In the genomic region with DNA sequence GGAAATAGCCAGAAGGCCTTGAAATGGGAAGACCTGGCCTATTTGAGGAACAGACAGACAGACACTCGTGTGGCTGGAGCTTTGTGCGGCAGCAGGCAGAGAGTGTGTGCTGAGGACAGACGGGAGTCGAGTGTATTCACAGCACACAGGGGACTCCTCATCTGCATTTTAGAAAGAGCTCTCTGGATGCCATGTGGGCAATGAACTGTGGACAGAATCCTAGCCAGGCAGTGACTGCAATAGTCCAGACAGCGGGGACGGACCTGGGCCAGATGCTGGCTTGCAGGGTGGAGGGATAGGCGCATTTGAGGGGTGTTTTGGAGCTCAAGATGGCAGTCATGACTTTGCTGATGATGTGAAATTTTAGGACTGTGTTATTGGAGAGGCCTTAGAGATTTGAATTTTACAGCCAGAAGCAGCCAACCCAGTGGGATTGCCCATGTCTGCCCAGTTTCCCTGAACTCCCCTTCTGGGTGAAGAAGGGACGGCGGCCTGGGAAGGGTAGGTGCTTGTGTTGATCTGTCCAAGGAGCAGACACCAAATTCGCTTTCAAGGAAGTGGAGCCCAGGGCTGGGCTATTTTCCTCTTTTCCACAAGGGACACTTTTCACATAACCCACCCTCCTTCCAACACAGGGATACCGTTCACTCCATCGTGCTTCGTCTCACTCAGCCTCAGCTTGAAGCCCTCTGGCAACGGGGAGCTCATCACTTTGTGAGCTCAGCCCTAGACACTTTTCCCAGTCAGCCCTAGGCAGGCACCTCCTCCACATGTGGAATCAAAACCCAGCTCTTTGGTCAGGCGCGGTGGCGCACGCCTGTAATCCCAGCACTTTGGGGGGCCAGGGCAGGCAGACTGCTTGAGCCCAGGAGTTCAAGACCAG, we compare ENCODE assay signal across 10 cellular contexts. TPM values are rescaled to one million over a fixed set of nuclear protein-coding genes. Genes with fewer than 3 reads are reported as not detected.
DNase-seq lines count a peak whose midpoint lies in the region; ATAC-seq lines count a peak whose summit lies in the region.
"Had no signal": no experiment of that assay in that cellular context is flagged by ENCODE, and none has a peak within 500 bp of the region (broad histone marks: within the 10 kb centered on the region; RNA-seq: fewer than 3 reads in every experiment).

No MANE protein-coding gene starts in this region.

- POLR2A ChIA-PET in naive thymus-derived CD4-positive, alpha-beta T cell (lab: Charles Lee): interaction anchor here (0.6 kb wide), 2 partner anchors 182 to 225 kb away, joined by 4 to 5 read pairs; no protein-coding TSS in a partner anchor

- H3K27ac ChIP-seq in BLaER1 treated with 17β-estradiol and CSF1 and Interleukin-3, amounts not matched to agents 10 nM and 100 nM: peak overlapping the region in 5 of 11 experiments; percentile 46 to 84 (median 70); a peak in 10 of 22 replicates
- peak overlapping the region; percentile 54 for H3K27ac ChIP-seq in caudate nucleus (ENCODE audit: low read depth, low read length)
- H3K27ac ChIP-seq in naive thymus-derived CD4-positive, alpha-beta T cell (ENCODE audit: low read depth, low read length): no peak overlapping the region

- H3K27me3 ChIP-seq in BLaER1 treated with 17β-estradiol and CSF1 and Interleukin-3, amounts not matched to agents 10 nM and 100 nM: no peaks in the 10 kb centered on the region; a peak in 3 of 22 replicates
- no peaks in the 10 kb centered on the region for H3K27me3 ChIP-seq in naive thymus-derived CD4-positive, alpha-beta T cell (ENCODE audit: control insufficient read depth in 2 of 2, insufficient read depth in 2 of 2, low read length in 2 of 2)

- peaks cover 6 to 25% (median 19%) of the 10 kb centered on the region in 5 donors for H3K27me3 Mint-ChIP-seq in naive thymus-derived CD4-positive, alpha-beta T cell

- no peak overlapping the region for H3K4me3 ChIP-seq in BLaER1 treated with 17β-estradiol and CSF1 and Interleukin-3, amounts not matched to agents 10 nM and 100 nM
- H3K4me3 ChIP-seq in naive thymus-derived CD4-positive, alpha-beta T cell (ENCODE audit: low read length): no peak overlapping the region

- peaks cover 0 to 40% (median 14%) of the 10 kb centered on the region in 10 experiments; a peak in 13 of 20 replicates for H3K4me1 ChIP-seq in BLaER1 treated with 17β-estradiol and CSF1 and Interleukin-3, amounts not matched to agents 10 nM and 100 nM
- H3K4me1 ChIP-seq in naive thymus-derived CD4-positive, alpha-beta T cell (ENCODE audit: control insufficient read depth in 2 of 2, insufficient read depth in 2 of 2, low read length in 2 of 2): peaks cover 0 to 5% of the 10 kb centered on the region in 2 donors

- H3K4me3 Mint-ChIP-seq in naive thymus-derived CD4-positive, alpha-beta T cell: peak overlapping the region in 7 of 10 donors; percentile 10 to 82 (median 73)
- H3K4me3 Mint-ChIP-seq: H9 had no signal

- peak overlapping the region in 4 of 11 experiments; percentile 19 to 71 (median 56); a peak in 6 of 22 replicates for H3K9ac ChIP-seq in BLaER1 treated with 17β-estradiol and CSF1 and Interleukin-3, amounts not matched to agents 10 nM and 100 nM

- intact Hi-C loops in naive thymus-derived CD4-positive, alpha-beta T cell (cut with micrococcal nuclease): no loop called here

- CTCF ChIA-PET in naive thymus-derived CD4-positive, alpha-beta T cell (lab: Charles Lee): interaction anchor here (0.6 kb wide), 1 partner anchor 13 kb away, joined by 3 read pairs; no protein-coding TSS in a partner anchor

- H3K4me1 Mint-ChIP-seq in naive thymus-derived CD4-positive, alpha-beta T cell: peaks cover 11 to 21% (median 13%) of the 10 kb centered on the region in 7 donors

- no peaks in the 10 kb centered on the region for H3K9me3 ChIP-seq in BLaER1 treated with 17β-estradiol and CSF1 and Interleukin-3, amounts not matched to agents 10 nM and 100 nM (replicated peaks in 1 of 11)
- H3K9me3 ChIP-seq in naive thymus-derived CD4-positive, alpha-beta T cell (ENCODE audit: control insufficient read depth in 2 of 3, low read length in 3 of 3): no peaks in the 10 kb centered on the region

- ATAC-seq in naive thymus-derived CD4-positive, alpha-beta T cell: no peak
- ATAC-seq in HG02623 (IDR thresholded peaks at IDR 0.05; ENCODE audit: unreplicated experiment): no peak
- ATAC-seq in GM21381 (IDR thresholded peaks at IDR 0.05; ENCODE audit: unreplicated experiment): no peak
- ATAC-seq in HG02870 (IDR thresholded peaks at IDR 0.05; ENCODE audit: unreplicated experiment): no peak

- no peaks in the 10 kb centered on the region for H3K36me3 ChIP-seq in BLaER1 treated with 17β-estradiol and CSF1 and Interleukin-3, amounts not matched to agents 10 nM and 100 nM
- H3K36me3 ChIP-seq in naive thymus-derived CD4-positive, alpha-beta T cell (ENCODE audit: control insufficient read depth in 2 of 3, insufficient read depth in 3 of 3, low read length in 3 of 3): no peaks in the 10 kb centered on the region

- DNase-seq in M059J (ENCODE audit: low read depth) (peak; percentile 26), caudate nucleus (lab: John Stamatoyannopoulos, UW) (peak in 1 of 61 donors; percentile 31), foreskin melanocyte (no peak)
- no peak for DNase-seq in naive thymus-derived CD4-positive, alpha-beta T cell
- DNase-seq: NCI-H1048 had no signal

- peak overlapping the region in 3 of 9 donors; percentile 61 to 82 (median 81) for H3K27ac Mint-ChIP-seq in naive thymus-derived CD4-positive, alpha-beta T cell

- no peaks in the 10 kb centered on the region for H3K9me3 Mint-ChIP-seq in naive thymus-derived CD4-positive, alpha-beta T cell
- H3K9me3 Mint-ChIP-seq: H9 had no signal

- no peaks in the 10 kb centered on the region; a peak in 1 of 22 replicates for H4K20me1 ChIP-seq in BLaER1 treated with 17β-estradiol and CSF1 and Interleukin-3, amounts not matched to agents 10 nM and 100 nM

- peak overlapping the region in 7 of 11 experiments; percentile 11 to 78 (median 57); a peak in 11 of 22 replicates for H3K4me2 ChIP-seq in BLaER1 treated with 17β-estradiol and CSF1 and Interleukin-3, amounts not matched to agents 10 nM and 100 nM

- no peaks in the 10 kb centered on the region for H3K36me3 Mint-ChIP-seq in naive thymus-derived CD4-positive, alpha-beta T cell

RNA-seq across cellular contexts. Expression of a gene that starts 43.8 kb away (rescaled TPM):
- 14.4 and 21.4 TPM in 2 replicates for total RNA-seq in M059J (2014; rRNA removed; shearing (Covaris generic))
- total RNA-seq in naive thymus-derived CD4-positive, alpha-beta T cell: 10 to 100 TPM in 1 of 5 experiments, 1 to 10 TPM in 4; 1.5 to 21.4 (median 4.0) TPM
- 1 to 10 TPM in 1 of 2 donors, under 1 TPM in 1; 0.61 to 1.9 TPM for polyA plus RNA-seq in naive thymus-derived CD4-positive, alpha-beta T cell

RNA-seq across cellular contexts. Expression of a gene that starts 50.9 kb away (rescaled TPM):
- total RNA-seq in M059J (2014; rRNA removed; shearing (Covaris generic)): not detected in 2 replicates
- not detected for total RNA-seq in naive thymus-derived CD4-positive, alpha-beta T cell
- not detected for polyA plus RNA-seq in naive thymus-derived CD4-positive, alpha-beta T cell
- total RNA-seq: H9 had no signal
